In genomic region chr5:96743805-96744559, GRCh38 we compare ENCODE assay signal across 9 cellular contexts.
A peak's percentile ranks its signal among the peaks of the same experiment; 100 is the strongest.
DNase-seq lines count a peak whose midpoint lies in the region; ATAC-seq and TF ChIP-seq lines count a peak whose summit lies in the region.
"Had no signal": no experiment of that assay in that cellular context is flagged by ENCODE, and none has a peak within 500 bp of the region (broad histone marks: within the 10 kb centered on the region; RNA-seq: fewer than 3 reads in every experiment).

No MANE protein-coding gene starts in this region.

- peaks cover 2% of the 10 kb centered on the region for H3K9me3 Mint-ChIP-seq in activated T-cell treated with anti-CD3 and anti-CD28 coated beads, Interleukin-2, amount 50 U/mL, for 24 hours
- no peaks in the 10 kb centered on the region for H3K9me3 Mint-ChIP-seq in stimulated activated naive CD8-positive, alpha-beta T cell treated with anti-CD3 and anti-CD28 coated beads, Interleukin-15, Interleukin-2, amounts not matched to agents 100 ng/mL and 50 ng/mL, for 24 hours
- H3K9me3 Mint-ChIP-seq in activated CD8-positive, alpha-beta memory T cell treated with anti-CD3 and anti-CD28 coated beads, Interleukin-2, amount 10 ng/mL, durations not matched to agents 7 days and 5 days (ENCODE audit: low read depth), result no peaks in the 10 kb centered on the region

- H3K27ac ChIP-seq in VCaP, result peak overlapping the region; percentile 65
- H3K27ac ChIP-seq: PC-9 had no signal

- no peak overlapping the region for H3K4me3 Mint-ChIP-seq in activated T-cell treated with anti-CD3 and anti-CD28 coated beads, Interleukin-2, amount 50 U/mL, for 24 hours
- no peak overlapping the region for H3K4me3 Mint-ChIP-seq in stimulated activated naive CD8-positive, alpha-beta T cell treated with anti-CD3 and anti-CD28 coated beads, Interleukin-15, Interleukin-2, amounts not matched to agents 100 ng/mL and 50 ng/mL, for 24 hours
- no peak overlapping the region for H3K4me3 Mint-ChIP-seq in activated CD8-positive, alpha-beta memory T cell treated with anti-CD3 and anti-CD28 coated beads, Interleukin-2, amount 10 ng/mL, durations not matched to agents 7 days and 5 days

- TF ChIP-seq CTCF in VCaP (conservative IDR thresholded peaks at IDR 0.05) (no peak), fibroblast of villous mesenchyme (IDR thresholded peaks at IDR 0.05; ENCODE audit: insufficient read depth, low read depth, low read length) (no peak)

- ATAC-seq in HG02763 (IDR thresholded peaks at IDR 0.05; ENCODE audit: unreplicated experiment), result no peak
- no peak for ATAC-seq in activated CD8-positive, alpha-beta memory T cell treated with anti-CD3 and anti-CD28 coated beads, Interleukin-2, amount 10 ng/mL, durations not matched to agents 7 days and 5 days

- no peak for DNase-seq in activated T-cell treated with anti-CD3 and anti-CD28 coated beads, Interleukin-2, amount 50 U/mL, for 24 hours
- DNase-seq in activated T-cell treated with anti-CD3 and anti-CD28 coated beads, Interleukin-2, amount 50 U/mL, for 1 hour, result no peak
- peak; percentile 55 for DNase-seq in fibroblast of villous mesenchyme (ENCODE audit: low read depth)
- no peak for DNase-seq in activated CD8-positive, alpha-beta memory T cell treated with anti-CD3 and anti-CD28 coated beads, Interleukin-2, amount 10 ng/mL, durations not matched to agents 7 days and 5 days
- DNase-seq in OCI-M2 (lab: John Stamatoyannopoulos, UW; ENCODE audit: unreplicated experiment), result no peak
- DNase-seq: PC-9 had no signal

- CTCF ChIA-PET in activated CD8-positive, alpha-beta memory T cell treated with anti-CD3 and anti-CD28 coated beads, Interleukin-2, amount 10 ng/mL, durations not matched to agents 7 days and 5 days (lab: Charles Lee), result interaction anchor here (1.7 to 3.2 kb wide), 2 partner anchors 8 to 130 kb away, joined by 6 to 17 read pairs; no protein-coding TSS in a partner anchor

- peaks cover 34% of the 10 kb centered on the region for H3K4me1 Mint-ChIP-seq in activated T-cell treated with anti-CD3 and anti-CD28 coated beads, Interleukin-2, amount 50 U/mL, for 24 hours (ENCODE audit: low read depth)
- peaks cover 33% of the 10 kb centered on the region for H3K4me1 Mint-ChIP-seq in stimulated activated naive CD8-positive, alpha-beta T cell treated with anti-CD3 and anti-CD28 coated beads, Interleukin-15, Interleukin-2, amounts not matched to agents 100 ng/mL and 50 ng/mL, for 24 hours (ENCODE audit: low read depth)
- peaks cover 4% of the 10 kb centered on the region for H3K4me1 Mint-ChIP-seq in activated CD8-positive, alpha-beta memory T cell treated with anti-CD3 and anti-CD28 coated beads, Interleukin-2, amount 10 ng/mL, durations not matched to agents 7 days and 5 days

- no peaks in the 10 kb centered on the region for H3K27me3 Mint-ChIP-seq in activated T-cell treated with anti-CD3 and anti-CD28 coated beads, Interleukin-2, amount 50 U/mL, for 24 hours
- no peaks in the 10 kb centered on the region for H3K27me3 Mint-ChIP-seq in stimulated activated naive CD8-positive, alpha-beta T cell treated with anti-CD3 and anti-CD28 coated beads, Interleukin-15, Interleukin-2, amounts not matched to agents 100 ng/mL and 50 ng/mL, for 24 hours
- no peaks in the 10 kb centered on the region for H3K27me3 Mint-ChIP-seq in activated CD8-positive, alpha-beta memory T cell treated with anti-CD3 and anti-CD28 coated beads, Interleukin-2, amount 10 ng/mL, durations not matched to agents 7 days and 5 days

- H3K27ac Mint-ChIP-seq in activated T-cell treated with anti-CD3 and anti-CD28 coated beads, Interleukin-2, amount 50 U/mL, for 24 hours, result peak overlapping the region; percentile 70
- peak overlapping the region; percentile 69 for H3K27ac Mint-ChIP-seq in stimulated activated naive CD8-positive, alpha-beta T cell treated with anti-CD3 and anti-CD28 coated beads, Interleukin-15, Interleukin-2, amounts not matched to agents 100 ng/mL and 50 ng/mL, for 24 hours
- H3K27ac Mint-ChIP-seq in activated CD8-positive, alpha-beta memory T cell treated with anti-CD3 and anti-CD28 coated beads, Interleukin-2, amount 10 ng/mL, durations not matched to agents 7 days and 5 days, result no peak overlapping the region

- no peak overlapping the region for H3K4me3 ChIP-seq in fibroblast of villous mesenchyme (ENCODE audit: low read depth, low read length)
- H3K4me3 ChIP-seq: PC-9 had no signal

- peaks cover 95% of the 10 kb centered on the region for H3K36me3 Mint-ChIP-seq in activated T-cell treated with anti-CD3 and anti-CD28 coated beads, Interleukin-2, amount 50 U/mL, for 24 hours (ENCODE audit: low read depth)
- H3K36me3 Mint-ChIP-seq in stimulated activated naive CD8-positive, alpha-beta T cell treated with anti-CD3 and anti-CD28 coated beads, Interleukin-15, Interleukin-2, amounts not matched to agents 100 ng/mL and 50 ng/mL, for 24 hours (ENCODE audit: low read depth), result peaks cover 68% of the 10 kb centered on the region
- H3K36me3 Mint-ChIP-seq in activated CD8-positive, alpha-beta memory T cell treated with anti-CD3 and anti-CD28 coated beads, Interleukin-2, amount 10 ng/mL, durations not matched to agents 7 days and 5 days, result peaks cover 63% of the 10 kb centered on the region
